ENCODE assay signal across 8 cellular contexts in genomic region chr1:202586018-202586821, GRCh38.
DNase-seq lines count a peak whose midpoint lies in the region; ATAC-seq, FAIRE-seq and TF ChIP-seq lines count a peak whose summit lies in the region.

No MANE protein-coding gene starts in this region.

- TF ChIP-seq RAD21 in GM12878 (IDR thresholded peaks at IDR 0.05; ENCODE audit: insufficient read depth, low read depth, low read length), result no peak

- peak; percentile 73 for ATAC-seq in GM12878

- TF ChIP-seq CTCF in GM12878 (IDR thresholded peaks at IDR 0.05 in 2 of 3, conservative IDR thresholded peaks at IDR 0.05 in 1 of 3; ENCODE audit: control insufficient read depth in 2 of 3, extremely low read depth in 1 of 3, insufficient read depth in 1 of 3, low read depth in 3 of 3, low read length in 3 of 3) (no peak), mesothelial cell of epicardium (IDR thresholded peaks at IDR 0.05; ENCODE audit: unreplicated experiment) (no peak), GM10248 (IDR thresholded peaks at IDR 0.05; ENCODE audit: control extremely low read depth, extremely low read depth, low read depth, missing control alignments) (no peak)

- 0 out of 2 replicates have a peak, but pooled peaks cover 4% of the 10 kb centered on the region for H4K20me1 ChIP-seq in GM12878 (ENCODE audit: control insufficient read depth, insufficient read depth)

- no TSS peak for BruUV-seq in GM12878 (replicated peaks; lab: Mats Ljungman, UMichigan)

- DNase-seq in Ammon's horn (ENCODE audit: low spot score) (peak; percentile 21), KG1 (lab: John Stamatoyannopoulos, UW) (peak; percentile 38), GM12878 (ENCODE audit: low read depth, low spot score) (peak; percentile 40), mesothelial cell of epicardium (ENCODE audit: low spot score in 2 of 2, unreplicated experiment in 2 of 2) (peak; percentile 44 to 53), NCI-H1048 (lab: John Stamatoyannopoulos, UW) (no peak), GM10248 (ENCODE audit: extremely low spot score) (no peak), hepatic stellate cell (ENCODE audit: low spot score) (no peak)
- DNase-seq in activated naive CD4-positive, alpha-beta T cell treated with Interleukin-2 at 50 U/mL for 16 hours, result no peak

- H3K4me1 Mint-ChIP-seq in mesothelial cell of epicardium, result peaks cover 53% of the 10 kb centered on the region

- intact Hi-C loops in GM12878 (cut with micrococcal nuclease; ENCODE audit: unreplicated experiment), result no loop called here

- no peaks in the 10 kb centered on the region for H3K27me3 Mint-ChIP-seq in mesothelial cell of epicardium (ENCODE audit: low read depth)

- H2AFZ ChIP-seq in GM12878 (ENCODE audit: control insufficient read depth, low read depth, low read length), result no peak overlapping the region

- no peak overlapping the region for H3K4me3 ChIP-seq in GM12878

- in situ Hi-C loops in GM12878 (cut with MboI), result no loop called here

- no peaks in the 10 kb centered on the region for H3K27me3 ChIP-seq in GM12878 (replicated peaks in 1 of 2; ENCODE audit: control insufficient read depth in 2 of 2, insufficient read depth in 2 of 2, low read length in 1 of 2)

- H3K36me3 ChIP-seq in GM12878 (ENCODE audit: control insufficient read depth in 2 of 2, insufficient read depth in 2 of 2, low read length in 1 of 2), result no peaks in the 10 kb centered on the region

- TF ChIP-seq EP300 in GM12878 (IDR thresholded peaks at IDR 0.05; ENCODE audit: borderline replicate concordance in 1 of 2, control insufficient read depth in 1 of 2, low read depth in 2 of 2, low read length in 2 of 2), result no peak

- H3K4me2 ChIP-seq in GM12878 (ENCODE audit: control insufficient read depth, insufficient read depth), result peak overlapping the region; percentile 38; the same call in 1 of the 2 replicates

- H3K36me3 Mint-ChIP-seq in mesothelial cell of epicardium, result peaks cover 10% of the 10 kb centered on the region

- SMC1A ChIA-PET in GM12878 (lab: Charles Lee; ENCODE audit: uncharacterized antibody, unreplicated experiment), result interaction anchor here (0.6 to 6.6 kb wide), 13 partner anchors 9 to 133 kb away, joined by 3 to 50 read pairs (median 3); no protein-coding TSS in a partner anchor

- WGBS in GM12878 (ENCODE audit: insufficient coverage, insufficient replicate concordance, low lambda C conversion rate, missing lambda C conversion rate), result 60% methylated on average over 4 of the region's 4 CpGs

- no peaks in the 10 kb centered on the region for H3K9me3 Mint-ChIP-seq in mesothelial cell of epicardium

- peak overlapping the region; percentile 89 for H3K27ac Mint-ChIP-seq in mesothelial cell of epicardium

- peak; percentile 81 for FAIRE-seq in GM12878 (lab: Jason Lieb, UNC)

- POLR2A ChIA-PET in GM12878 (lab: Charles Lee), result interaction anchor here (1.0 kb wide), 1 partner anchor 41 kb away, joined by 3 read pairs; no protein-coding TSS in a partner anchor
- POLR2A ChIA-PET in GM10248 (lab: Yijun Ruan, JAX), result no interaction called here

- H3K9ac ChIP-seq in GM12878 (ENCODE audit: control insufficient read depth, insufficient read depth, low read length), result no peak overlapping the region

- TF ChIP-seq POLR2A in GM12878 (IDR thresholded peaks at IDR 0.05; ENCODE audit: low read depth, low read length), result no peak

- H3K9me3 ChIP-seq in GM12878 (replicated peaks; ENCODE audit: control insufficient read depth, insufficient read depth, low read length), result no peaks in the 10 kb centered on the region

- peaks cover 10% of the 10 kb centered on the region for H3K4me1 ChIP-seq in GM12878 (ENCODE audit: control insufficient read depth, insufficient read depth, low read length)

- H3K27ac ChIP-seq in GM12878 (ENCODE audit: control insufficient read depth, insufficient read depth), result no peak overlapping the region

- RAD21 ChIA-PET in GM12878 (lab: Charles Lee; ENCODE audit: unreplicated experiment), result interaction anchor here (0.9 to 2.3 kb wide), 7 partner anchors 12 to 133 kb away, joined by 3 to 16 read pairs (median 4); no protein-coding TSS in a partner anchor

- no peaks in the 10 kb centered on the region for H3K79me2 ChIP-seq in GM12878 (ENCODE audit: control insufficient read depth, insufficient read depth, low read length)

- H3K4me3 Mint-ChIP-seq in mesothelial cell of epicardium, result no peak overlapping the region

- CTCF ChIA-PET in GM12878 (lab: Yijun Ruan, JAX), result interaction anchor here (0.7 to 4.3 kb wide), 16 partner anchors 9 to 241 kb away, joined by 3 to 33 read pairs (median 4); no protein-coding TSS in a partner anchor
- CTCF ChIA-PET in GM10248 (lab: Yijun Ruan, JAX), result interaction anchor here (1.1 to 6.1 kb wide), 9 partner anchors 10 to 397 kb away, joined by 3 to 39 read pairs (median 6); no protein-coding TSS in a partner anchor

TF ChIP-seq in GM12878, 131 proteins besides CTCF, POLR2A, EP300 and RAD21:
- TF ChIP-seq ATF7 (IDR thresholded peaks at IDR 0.05; ENCODE audit: low read depth), result 0 out of 2 replicates have a peak, but pooled peaks have one; percentile 22
- TF ChIP-seq KLF5 (IDR thresholded peaks at IDR 0.05; ENCODE audit: partially characterized antibody), result no peak
- TF ChIP-seq, protein P1, sequence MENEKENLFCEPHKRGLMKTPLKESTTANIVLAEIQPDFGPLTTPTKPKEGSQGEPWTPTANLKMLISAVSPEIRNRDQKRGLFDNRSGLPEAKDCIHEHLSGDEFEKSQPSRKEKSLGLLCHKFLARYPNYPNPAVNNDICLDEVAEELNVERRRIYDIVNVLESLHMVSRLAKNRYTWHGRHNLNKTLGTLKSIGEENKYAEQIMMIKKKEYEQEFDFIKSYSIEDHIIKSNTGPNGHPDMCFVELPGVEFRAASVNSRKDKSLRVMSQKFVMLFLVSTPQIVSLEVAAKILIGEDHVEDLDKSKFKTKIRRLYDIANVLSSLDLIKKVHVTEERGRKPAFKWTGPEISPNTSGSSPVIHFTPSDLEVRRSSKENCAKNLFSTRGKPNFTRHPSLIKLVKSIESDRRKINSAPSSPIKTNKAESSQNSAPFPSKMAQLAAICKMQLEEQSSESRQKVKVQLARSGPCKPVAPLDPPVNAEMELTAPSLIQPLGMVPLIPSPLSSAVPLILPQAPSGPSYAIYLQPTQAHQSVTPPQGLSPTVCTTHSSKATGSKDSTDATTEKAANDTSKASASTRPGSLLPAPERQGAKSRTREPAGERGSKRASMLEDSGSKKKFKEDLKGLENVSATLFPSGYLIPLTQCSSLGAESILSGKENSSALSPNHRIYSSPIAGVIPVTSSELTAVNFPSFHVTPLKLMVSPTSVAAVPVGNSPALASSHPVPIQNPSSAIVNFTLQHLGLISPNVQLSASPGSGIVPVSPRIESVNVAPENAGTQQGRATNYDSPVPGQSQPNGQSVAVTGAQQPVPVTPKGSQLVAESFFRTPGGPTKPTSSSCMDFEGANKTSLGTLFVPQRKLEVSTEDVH (IDR thresholded peaks at IDR 0.05; ENCODE audit: low read depth, partially characterized antibody), result no peak
- TF ChIP-seq MEF2B (IDR thresholded peaks at IDR 0.05; ENCODE audit: partially characterized antibody, poor library complexity, severe bottlenecking), result peak; percentile 41
- TF ChIP-seq, protein P2, sequence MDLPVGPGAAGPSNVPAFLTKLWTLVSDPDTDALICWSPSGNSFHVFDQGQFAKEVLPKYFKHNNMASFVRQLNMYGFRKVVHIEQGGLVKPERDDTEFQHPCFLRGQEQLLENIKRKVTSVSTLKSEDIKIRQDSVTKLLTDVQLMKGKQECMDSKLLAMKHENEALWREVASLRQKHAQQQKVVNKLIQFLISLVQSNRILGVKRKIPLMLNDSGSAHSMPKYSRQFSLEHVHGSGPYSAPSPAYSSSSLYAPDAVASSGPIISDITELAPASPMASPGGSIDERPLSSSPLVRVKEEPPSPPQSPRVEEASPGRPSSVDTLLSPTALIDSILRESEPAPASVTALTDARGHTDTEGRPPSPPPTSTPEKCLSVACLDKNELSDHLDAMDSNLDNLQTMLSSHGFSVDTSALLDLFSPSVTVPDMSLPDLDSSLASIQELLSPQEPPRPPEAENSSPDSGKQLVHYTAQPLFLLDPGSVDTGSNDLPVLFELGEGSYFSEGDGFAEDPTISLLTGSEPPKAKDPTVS (IDR thresholded peaks at IDR 0.05; ENCODE audit: low read depth, low read length), result no peak
- TF ChIP-seq SMC3 (IDR thresholded peaks at IDR 0.05; ENCODE audit: borderline replicate concordance, low read length), result no peak
- no peak for TF ChIP-seq MAX (IDR thresholded peaks at IDR 0.05; ENCODE audit: low read depth, low read length)
- no peak for TF ChIP-seq IRF5 (IDR thresholded peaks at IDR 0.05; ENCODE audit: borderline replicate concordance)
- TF ChIP-seq SMAD1 (IDR thresholded peaks at IDR 0.05; ENCODE audit: low read depth, partially characterized antibody), result peak; percentile 96
- TF ChIP-seq IKZF1 (conservative IDR thresholded peaks at IDR 0.05), result 0 out of 2 replicates have a peak, but pooled peaks have one; percentile 13
- no peak for TF ChIP-seq LARP7 (IDR thresholded peaks at IDR 0.05)
- peak; percentile 70; the same call in 1 of the 2 replicates for TF ChIP-seq SPI1 (IDR thresholded peaks at IDR 0.05; ENCODE audit: borderline replicate concordance, insufficient read depth, low read depth, low read length)

Comparison
In these comparisons a context has a peak if more than half of its experiments do, and no peak if none do; other contexts are left out.
1. DNase-seq: peak in Ammon's horn (single experiment), KG1 (single experiment), GM12878 (single experiment) and mesothelial cell of epicardium (2 of 2); none in activated naive CD4-positive, alpha-beta T cell treated with Interleukin-2 at 50 U/mL for 16 hours (single experiment), NCI-H1048 (single experiment), GM10248 (single experiment) and hepatic stellate cell (single experiment).